9 cellular contexts compared by ENCODE assay signal in the genomic region with DNA sequence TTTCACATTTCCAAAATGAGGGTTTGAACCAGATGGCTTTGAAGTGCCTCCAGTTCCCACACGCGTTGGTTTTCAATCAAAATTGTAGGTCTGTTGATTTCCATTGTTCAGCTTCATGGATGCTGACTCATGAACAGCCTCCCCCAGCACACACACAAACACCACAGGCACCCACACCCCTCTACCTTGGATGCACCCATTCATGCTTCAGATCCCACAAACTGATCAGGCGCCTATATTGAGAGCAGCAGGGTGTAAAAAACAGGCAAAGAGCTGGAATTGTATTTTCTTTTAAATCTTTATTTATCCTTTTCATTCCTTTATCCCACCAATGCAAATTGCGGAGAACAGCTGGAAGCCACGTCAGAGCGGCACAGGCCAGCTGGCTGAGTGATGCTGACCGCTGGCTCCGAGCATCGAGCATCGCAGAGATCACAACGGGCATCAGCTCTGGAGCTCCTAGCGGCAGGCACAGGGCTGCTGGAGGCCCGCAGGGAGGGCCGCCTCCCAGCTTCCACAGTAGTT. TPM values are rescaled to one million over a fixed set of nuclear protein-coding genes. Genes with fewer than 3 reads are reported as not detected.
A peak's percentile ranks its signal among the peaks of the same experiment; 100 is the strongest.
DNase-seq lines count a peak whose midpoint lies in the region; FAIRE-seq and TF ChIP-seq lines count a peak whose summit lies in the region.
"Had no signal": no experiment of that assay in that cellular context is flagged by ENCODE, and none has a peak within 500 bp of the region (broad histone marks: within the 10 kb centered on the region; RNA-seq: fewer than 3 reads in every experiment).

No MANE protein-coding gene starts in this region.

- no peaks in the 10 kb centered on the region for H3K36me3 ChIP-seq in astrocyte (ENCODE audit: insufficient read depth, low read length)
- H3K36me3 ChIP-seq: thyroid gland had no signal

- no peak overlapping the region for H3K4me3 ChIP-seq in AG10803 (ENCODE audit: low read length)
- H3K4me3 ChIP-seq in astrocyte (ENCODE audit: insufficient read depth, low read depth, low read length) = no peak overlapping the region
- H3K4me3 ChIP-seq: thyroid gland had no signal

- H3K27ac Mint-ChIP-seq in astrocyte (ENCODE audit: unreplicated experiment) = peak overlapping the region; percentile 99

- no peaks in the 10 kb centered on the region for H3K9me3 Mint-ChIP-seq in astrocyte (ENCODE audit: unreplicated experiment)

- no peaks in the 10 kb centered on the region for H3K27me3 ChIP-seq in astrocyte (ENCODE audit: insufficient read depth, low read length)
- H3K27me3 ChIP-seq: thyroid gland had no signal

- peak overlapping the region; percentile 64 for H3K27ac ChIP-seq in astrocyte (ENCODE audit: low read depth, low read length)
- H3K27ac ChIP-seq: thyroid gland had no signal

- H3K9ac ChIP-seq in astrocyte (ENCODE audit: low read length) = peak overlapping the region; percentile 7

- H3K4me1 ChIP-seq in astrocyte (ENCODE audit: insufficient read depth, low read length) = peaks cover 48% of the 10 kb centered on the region

- TF ChIP-seq RAD21 in Ishikawa (IDR thresholded peaks at IDR 0.05; ENCODE audit: low read depth) = no peak

- DNase-seq in AG10803 (ENCODE audit: low read depth) (peak; percentile 68), astrocyte (ENCODE audit: low read depth) (peak; percentile 78), left kidney (ENCODE audit: low read depth, low spot score) (peak; percentile 19), NCI-H1105 treated with DMSO at 0.1 percent for 48 hours (lab: John Stamatoyannopoulos, UW) (no peak), NCI-H1436 treated with DMSO at 0.1 percent for 48 hours (lab: John Stamatoyannopoulos, UW) (no peak), SKM-1 (lab: John Stamatoyannopoulos, UW; ENCODE audit: unreplicated experiment) (no peak), NCI-H187 treated with DMSO at 0.1 percent for 48 hours (lab: John Stamatoyannopoulos, UW) (no peak)
- DNase-seq: thyroid gland had no signal

- H2AFZ ChIP-seq in astrocyte (ENCODE audit: low read depth, low read length) = no peak overlapping the region

- peak overlapping the region; percentile 76 for H3K4me2 ChIP-seq in astrocyte (ENCODE audit: low read length)

- no peak overlapping the region for H3K4me3 Mint-ChIP-seq in astrocyte (ENCODE audit: unreplicated experiment)

- H3K36me3 Mint-ChIP-seq in astrocyte (ENCODE audit: low read depth, unreplicated experiment) = no peaks in the 10 kb centered on the region

- TF ChIP-seq CTCF in AG10803 (conservative IDR thresholded peaks at IDR 0.05; ENCODE audit: low read length) = peak; percentile 39
- peak; percentile 19 for TF ChIP-seq CTCF in astrocyte (IDR thresholded peaks at IDR 0.05; ENCODE audit: insufficient read depth, low read depth, low read length)

- peaks cover 60% of the 10 kb centered on the region for H3K4me1 Mint-ChIP-seq in astrocyte (ENCODE audit: low read depth, unreplicated experiment)

- peak; percentile 22; the same call in 1 of the 2 replicates for TF ChIP-seq EP300 in Ishikawa (IDR thresholded peaks at IDR 0.05; ENCODE audit: borderline replicate concordance)

- no peaks in the 10 kb centered on the region for H3K9me3 ChIP-seq in astrocyte (ENCODE audit: insufficient read depth, low read depth, low read length)
- H3K9me3 ChIP-seq: thyroid gland had no signal

- H3K27me3 Mint-ChIP-seq in astrocyte (ENCODE audit: low read depth, unreplicated experiment) = no peaks in the 10 kb centered on the region

- H4K20me1 ChIP-seq in astrocyte (ENCODE audit: insufficient read depth, low read length) = no peaks in the 10 kb centered on the region

- no peak for FAIRE-seq in astrocyte (lab: Jason Lieb, UNC)

- H3K79me2 ChIP-seq in astrocyte (ENCODE audit: insufficient read depth, low read length) = no peaks in the 10 kb centered on the region

TF ChIP-seq in Ishikawa, 13 proteins besides CTCF, POLR2A, EP300 and RAD21:
- TF ChIP-seq YY1 (IDR thresholded peaks at IDR 0.05; ENCODE audit: low read depth) (no peak), TEAD4 (IDR thresholded peaks at IDR 0.05) (no peak), FOXM1 (IDR thresholded peaks at IDR 0.05; ENCODE audit: borderline replicate concordance, low read depth) (no peak), TCF12 (IDR thresholded peaks at IDR 0.05; ENCODE audit: low read depth) (no peak)
- TF ChIP-seq, protein P1, sequence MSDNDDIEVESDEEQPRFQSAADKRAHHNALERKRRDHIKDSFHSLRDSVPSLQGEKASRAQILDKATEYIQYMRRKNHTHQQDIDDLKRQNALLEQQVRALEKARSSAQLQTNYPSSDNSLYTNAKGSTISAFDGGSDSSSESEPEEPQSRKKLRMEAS (IDR thresholded peaks at IDR 0.05) = no peak

RNA-seq across cellular contexts. Expression of gene TBC1D7, which starts 29.3 kb away (rescaled TPM):
- 27.2 and 27.9 TPM in 2 replicates for total RNA-seq in astrocyte

Comparison
In these comparisons a context has a peak if more than half of its experiments do, and no peak if none do; other contexts are left out.
1. DNase-seq: peak in AG10803 (single experiment), astrocyte (single experiment) and left kidney (single experiment); none in NCI-H1105 treated with DMSO at 0.1 percent for 48 hours (single experiment), NCI-H1436 treated with DMSO at 0.1 percent for 48 hours (single experiment), SKM-1 (single experiment) and NCI-H187 treated with DMSO at 0.1 percent for 48 hours (single experiment).